ENCODE assay signal across 13 cellular contexts in genomic region chr1:12369258-12369657, GRCh38.
DNase-seq lines count a peak whose midpoint lies in the region; ATAC-seq and TF ChIP-seq lines count a peak whose summit lies in the region.
"Had no signal": no experiment of that assay in that cellular context is flagged by ENCODE, and none has a peak within 500 bp of the region (broad histone marks: within the 10 kb centered on the region; RNA-seq: fewer than 3 reads in every experiment).

No MANE protein-coding gene starts in this region.

- in situ Hi-C loops in SK-MEL-5 (cut with HindIII; ENCODE audit: low pct_unique_long_range_greater_than_20kb, low sequenced_read_pairs), result no loop called here

- no peak overlapping the region for H3K4me3 Mint-ChIP-seq in activated naive CD4-positive, alpha-beta T cell treated with anti-CD3 and anti-CD28 coated beads, Interleukin-2, amount 50 U/mL, for 24 hours
- H3K4me3 Mint-ChIP-seq: H9 had no signal

- peaks cover 32% of the 10 kb centered on the region for H3K36me3 Mint-ChIP-seq in activated naive CD4-positive, alpha-beta T cell treated with anti-CD3 and anti-CD28 coated beads, Interleukin-2, amount 50 U/mL, for 24 hours

- POLR2A ChIA-PET in RWPE1 (lab: Yijun Ruan, JAX; ENCODE audit: low non-redundant PET), result no interaction called here

- H3K4me1 Mint-ChIP-seq in activated naive CD4-positive, alpha-beta T cell treated with anti-CD3 and anti-CD28 coated beads, Interleukin-2, amount 50 U/mL, for 24 hours, result peaks cover 3% of the 10 kb centered on the region

- H3K27ac Mint-ChIP-seq in activated naive CD4-positive, alpha-beta T cell treated with anti-CD3 and anti-CD28 coated beads, Interleukin-2, amount 50 U/mL, for 24 hours, result peak overlapping the region; percentile 46

- H3K9me3 ChIP-seq in esophagus muscularis mucosa, result no peaks in the 10 kb centered on the region
- H3K9me3 ChIP-seq: BLaER1 treated with 17β-estradiol and CSF1 and Interleukin-3, amounts not matched to agents 10 nM and 100 nM had no signal

- TF ChIP-seq CTCF in esophagus muscularis mucosa (IDR thresholded peaks at IDR 0.05), result no peak
- no peak for TF ChIP-seq CTCF in RWPE1 (conservative IDR thresholded peaks at IDR 0.05; ENCODE audit: low read depth)

- intact Hi-C loops in esophagus muscularis mucosa (cut with DNase I), result no loop called here

- H3K4me3 ChIP-seq in esophagus muscularis mucosa, result no peak overlapping the region
- H3K4me3 ChIP-seq: BLaER1 treated with 17β-estradiol and CSF1 and Interleukin-3, amounts not matched to agents 10 nM and 100 nM; K562 had no signal

- CTCF ChIA-PET in RWPE1 (lab: Yijun Ruan, JAX), result interaction anchor here (0.6 kb wide), 1 partner anchor 289 kb away, joined by 3 read pairs; no protein-coding TSS in a partner anchor

- ATAC-seq in HG03442 (IDR thresholded peaks at IDR 0.05; ENCODE audit: unreplicated experiment), result no peak
- ATAC-seq: K562 had no signal

- peak overlapping the region; percentile 1 to 63 (median 52) for H3K27ac ChIP-seq in esophagus muscularis mucosa (replicated peaks in 1 of 4)
- H3K27ac ChIP-seq in RWPE1, result no peak overlapping the region
- H3K27ac ChIP-seq: BLaER1 treated with 17β-estradiol and CSF1 and Interleukin-3, amounts not matched to agents 10 nM and 100 nM had no signal

- H3K4me1 ChIP-seq in esophagus muscularis mucosa, result peaks cover 0 to 45% (median 33%) of the 10 kb centered on the region in 4 donors
- H3K4me1 ChIP-seq: BLaER1 treated with 17β-estradiol and CSF1 and Interleukin-3, amounts not matched to agents 10 nM and 100 nM had no signal

- no peak for TF ChIP-seq EP300 in esophagus muscularis mucosa (IDR thresholded peaks at IDR 0.05)

- TF ChIP-seq POLR2A in esophagus muscularis mucosa (IDR thresholded peaks at IDR 0.05; ENCODE audit: low read depth), result no peak

- H3K27me3 ChIP-seq in esophagus muscularis mucosa, result no peaks in the 10 kb centered on the region
- H3K27me3 ChIP-seq: BLaER1 treated with 17β-estradiol and CSF1 and Interleukin-3, amounts not matched to agents 10 nM and 100 nM had no signal

- no peaks in the 10 kb centered on the region for H3K9me3 Mint-ChIP-seq in activated naive CD4-positive, alpha-beta T cell treated with anti-CD3 and anti-CD28 coated beads, Interleukin-2, amount 50 U/mL, for 24 hours
- H3K9me3 Mint-ChIP-seq: H9 had no signal

- H3K27me3 Mint-ChIP-seq in activated naive CD4-positive, alpha-beta T cell treated with anti-CD3 and anti-CD28 coated beads, Interleukin-2, amount 50 U/mL, for 24 hours, result no peaks in the 10 kb centered on the region

- H3K36me3 ChIP-seq in esophagus muscularis mucosa, result peaks cover 9 to 64% (median 36%) of the 10 kb centered on the region in 4 donors

- DNase-seq in activated naive CD4-positive, alpha-beta T cell treated with anti-CD3 and anti-CD28 coated beads, Interleukin-2, amount 50 U/mL, for 16 hours, result no peak
- DNase-seq in SK-MEL-5 (ENCODE audit: low read depth, low spot score) (peak; percentile 37), esophagus muscularis mucosa (ENCODE audit: extremely low spot score) (no peak), pons (ENCODE audit: low spot score) (peak; percentile 52), NCI-H226 (no peak), RWPE1 (ENCODE audit: low spot score) (no peak)
- DNase-seq: H9, NCI-H1436 treated with DMSO at 0.1 percent for 48 hours, NCI-H524 had no signal

- WGBS in esophagus muscularis mucosa, result 79% methylated on average over 6 of the region's 6 CpGs

Comparison
In these comparisons a context has a peak if more than half of its experiments do, and no peak if none do; other contexts are left out.
1. DNase-seq: peak in SK-MEL-5 (single experiment) and pons (single experiment); none in activated naive CD4-positive, alpha-beta T cell treated with anti-CD3 and anti-CD28 coated beads, Interleukin-2, amount 50 U/mL, for 16 hours (single experiment), esophagus muscularis mucosa (single experiment), NCI-H226 (single experiment) and RWPE1 (single experiment).